Comparison of ENCODE assay signal across 8 cellular contexts in genomic region chr12:6960291-6961277, GRCh38. TPM values are rescaled to one million over a fixed set of nuclear protein-coding genes. Genes with fewer than 3 reads are reported as not detected.
DNase-seq lines count a peak whose midpoint lies in the region; ATAC-seq and TF ChIP-seq lines count a peak whose summit lies in the region.

No MANE protein-coding gene starts in this region.

- CTCF ChIA-PET in OCI-LY7 (lab: Charles Lee; ENCODE audit: unreplicated experiment), result interaction anchor here (0.9 to 10.6 kb wide), 2 partner anchors 11 to 15 kb away, joined by 3 to 110 read pairs; partner anchors contain the start of genes C12orf57 and RNU7-1

- H3K4me1 Mint-ChIP-seq in neural progenitor cell, result peaks cover 43% of the 10 kb centered on the region

- H3K27ac ChIP-seq in OCI-LY7 (ENCODE audit: low read depth, low read length, poor library complexity, severe bottlenecking) (peak overlapping the region; percentile 31), neural progenitor cell (no peak overlapping the region)

- no peak overlapping the region for H3K4me3 ChIP-seq in OCI-LY7 (ENCODE audit: low read depth, low read length, poor library complexity, severe bottlenecking)
- no peak overlapping the region for H3K4me3 ChIP-seq in choroid plexus epithelial cell (ENCODE audit: low read depth, low read length)
- no peak overlapping the region for H3K4me3 ChIP-seq in neural progenitor cell

- H3K36me3 Mint-ChIP-seq in neural progenitor cell, result peaks cover 5% of the 10 kb centered on the region

- BruUV-seq in OCI-LY7 (replicated peaks; lab: Mats Ljungman, UMichigan), result no TSS peak

- peaks cover 20% of the 10 kb centered on the region for H3K36me3 ChIP-seq in OCI-LY7 (ENCODE audit: insufficient read depth, low read length)
- no peaks in the 10 kb centered on the region for H3K36me3 ChIP-seq in neural progenitor cell

- intact Hi-C loops in Right ventricle myocardium inferior (cut with DNase I), result no loop called here
- intact Hi-C loops in left ventricle myocardium superior (cut with micrococcal nuclease), result no loop called here
- intact Hi-C loops in OCI-LY7 (cut with micrococcal nuclease; ENCODE audit: unreplicated experiment), result loop anchor here (1.0 to 5.0 kb wide), 2 partner anchors 16 to 88 kb away; partner anchors contain the start of genes C12orf57 and SPSB2

- H3K4me2 ChIP-seq in OCI-LY7 (ENCODE audit: low read length) (peak overlapping the region; percentile 75), neural progenitor cell (peak overlapping the region; percentile 63)

- H3K27ac Mint-ChIP-seq in neural progenitor cell, result no peak overlapping the region

- no peaks in the 10 kb centered on the region for H3K9me2 ChIP-seq in OCI-LY7 (ENCODE audit: insufficient read depth, low read length)

- H3F3A ChIP-seq in neural progenitor cell (ENCODE audit: low read depth), result peaks cover 44% of the 10 kb centered on the region

- 0 out of 2 replicates have a peak, but pooled peaks have one; percentile 37 for TF ChIP-seq CTCF in OCI-LY7 (conservative IDR thresholded peaks at IDR 0.05; ENCODE audit: low read length)
- peak; percentile 62 for TF ChIP-seq CTCF in choroid plexus epithelial cell (conservative IDR thresholded peaks at IDR 0.05; ENCODE audit: low read depth, low read length)
- peak; percentile 27 for TF ChIP-seq CTCF in neural progenitor cell (IDR thresholded peaks at IDR 0.05)

- H3K27me3 ChIP-seq in neural progenitor cell, result no peaks in the 10 kb centered on the region

- no peaks in the 10 kb centered on the region for H3K9me3 Mint-ChIP-seq in neural progenitor cell

- H3K4me3 Mint-ChIP-seq in neural progenitor cell, result peak overlapping the region; percentile 59

- POLR2A ChIA-PET in OCI-LY7 (lab: Charles Lee), result interaction anchor here (0.6 to 9.3 kb wide), 6 partner anchors 9 to 32 kb away, joined by 3 to 155 read pairs (median 9); partner anchors contain the start of genes C12orf57, PHB2, PTPN6 and RNU7-1

- H4K20me1 ChIP-seq in OCI-LY7 (ENCODE audit: insufficient read depth, low read length) (no peaks in the 10 kb centered on the region), neural progenitor cell (ENCODE audit: low read depth) (no peaks in the 10 kb centered on the region)

- H3K9me3 ChIP-seq in OCI-LY7 (ENCODE audit: low read length) (no peaks in the 10 kb centered on the region), neural progenitor cell (ENCODE audit: low read depth) (no peaks in the 10 kb centered on the region)

- peak; percentile 52 for DNase-seq in Right ventricle myocardium inferior (ENCODE audit: missing footprints)
- DNase-seq in left ventricle myocardium superior, result no peak
- DNase-seq in OCI-LY7 (ENCODE audit: low spot score), result peak; percentile 68
- DNase-seq in choroid plexus epithelial cell (ENCODE audit: low read depth), result peak; percentile 79
- peak; percentile 33 for DNase-seq in neural progenitor cell (ENCODE audit: low spot score)

- H2AFZ ChIP-seq in OCI-LY7 (ENCODE audit: low read length) (no peak overlapping the region), neural progenitor cell (replicated peaks) (no peak overlapping the region)

- H3K27me3 Mint-ChIP-seq in neural progenitor cell (ENCODE audit: insufficient read depth, low read depth), result peaks cover 12% of the 10 kb centered on the region

- ATAC-seq in Right ventricle myocardium inferior, result no peak
- ATAC-seq in left ventricle myocardium superior, result no peak
- ATAC-seq in HG02588 (IDR thresholded peaks at IDR 0.05; ENCODE audit: unreplicated experiment), result no peak
- ATAC-seq in GM21423 (IDR thresholded peaks at IDR 0.05; ENCODE audit: unreplicated experiment), result no peak
- no peak for ATAC-seq in GM18868 (IDR thresholded peaks at IDR 0.05; ENCODE audit: unreplicated experiment)

- H3K79me2 ChIP-seq in OCI-LY7 (ENCODE audit: insufficient read depth, low read depth, low read length) (no peaks in the 10 kb centered on the region), neural progenitor cell (ENCODE audit: low read depth) (no peaks in the 10 kb centered on the region)

- peaks cover 74% of the 10 kb centered on the region for H3K4me1 ChIP-seq in OCI-LY7 (ENCODE audit: insufficient read depth, low read length, poor library complexity, severe bottlenecking)
- H3K4me1 ChIP-seq in neural progenitor cell, result peaks cover 20% of the 10 kb centered on the region

- no peak overlapping the region for H3K9ac ChIP-seq in neural progenitor cell

RNA-seq across cellular contexts. Expression of gene PTPN6, which starts 9.4 kb away (rescaled TPM):
- total RNA-seq in Right ventricle myocardium inferior, result 9.1 TPM
- total RNA-seq in left ventricle myocardium superior, result 6.0 TPM
- total RNA-seq in OCI-LY7 (2014; rRNA removed; shearing (Covaris generic)), result 37.1 and 42.9 TPM in 2 replicates
- total RNA-seq in OCI-LY7 (2022), result 110 and 116 TPM in 2 replicates
- 4.4 and 6.0 TPM in 2 replicates for total RNA-seq in neural progenitor cell (ENCODE audit: low replicate concordance)

RNA-seq across cellular contexts. Expression of gene PHB2, which starts 9.9 kb away (rescaled TPM):
- total RNA-seq in Right ventricle myocardium inferior (149 TPM), left ventricle myocardium superior (150 TPM), OCI-LY7 (2022) (379 and 412 TPM in 2 replicates), neural progenitor cell (ENCODE audit: low replicate concordance) (214 and 291 TPM in 2 replicates)
- total RNA-seq in OCI-LY7 (2014; rRNA removed; shearing (Covaris generic)), result 330 and 358 TPM in 2 replicates

RNA-seq across cellular contexts. Expression of gene EMG1, which starts 10.1 kb away (rescaled TPM):
- total RNA-seq in Right ventricle myocardium inferior (42.9 TPM), left ventricle myocardium superior (39.4 TPM), OCI-LY7 (2022) (82.7 and 99.0 TPM in 2 replicates), neural progenitor cell (ENCODE audit: low replicate concordance) (27.3 and 32.0 TPM in 2 replicates)
- 60.4 and 61.7 TPM in 2 replicates for total RNA-seq in OCI-LY7 (2014; rRNA removed; shearing (Covaris generic))

RNA-seq across cellular contexts. Expression of gene C12orf57, which starts 16.8 kb away (rescaled TPM):
- total RNA-seq in Right ventricle myocardium inferior (250 TPM), left ventricle myocardium superior (238 TPM), OCI-LY7 (2022) (126 and 130 TPM in 2 replicates), neural progenitor cell (ENCODE audit: low replicate concordance) (314 and 399 TPM in 2 replicates)
- 315 and 319 TPM in 2 replicates for total RNA-seq in OCI-LY7 (2014; rRNA removed; shearing (Covaris generic))

RNA-seq across cellular contexts. Expression of gene RNU7-1, which starts 17.0 kb away (rescaled TPM):
- total RNA-seq in Right ventricle myocardium inferior, result not detected
- not detected for total RNA-seq in left ventricle myocardium superior
- total RNA-seq in OCI-LY7 (2014; rRNA removed; shearing (Covaris generic)), result not detected in 2 replicates
- not detected in 2 replicates for total RNA-seq in OCI-LY7 (2022)
- not detected in 2 replicates for total RNA-seq in neural progenitor cell (ENCODE audit: low replicate concordance)
